ENCODE assay signal across 9 cellular contexts in the genomic region with DNA sequence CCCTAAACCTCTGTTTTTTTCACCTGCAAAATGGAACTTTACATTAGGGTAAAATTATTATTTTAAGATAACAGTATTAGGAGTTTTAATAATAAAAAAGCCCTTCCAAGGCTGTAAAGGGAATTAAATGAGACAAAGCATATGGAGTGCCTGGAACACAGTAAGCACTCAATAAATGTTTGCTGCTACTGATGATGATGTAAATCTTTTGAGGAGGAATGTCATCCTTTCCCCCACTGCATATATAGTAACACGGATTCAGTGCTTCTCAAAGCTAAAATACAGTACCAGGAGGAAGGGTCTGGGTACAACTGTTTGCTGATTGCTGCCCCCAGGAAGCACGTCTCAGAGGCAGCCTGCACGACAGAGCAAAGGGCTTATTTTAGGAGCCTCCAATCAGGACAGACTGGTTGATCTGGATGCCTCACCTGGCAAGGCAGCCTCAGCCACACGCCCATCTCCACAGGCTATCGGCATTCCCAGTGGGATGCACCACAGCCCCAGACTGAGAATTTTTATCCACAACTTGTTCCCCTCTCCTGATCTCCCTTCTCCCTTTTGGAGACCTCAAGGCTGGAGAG.
A peak's percentile ranks its signal among the peaks of the same experiment; 100 is the strongest.
DNase-seq lines count a peak whose midpoint lies in the region; ATAC-seq, FAIRE-seq and TF ChIP-seq lines count a peak whose summit lies in the region.
"Had no signal": no experiment of that assay in that cellular context is flagged by ENCODE, and none has a peak within 500 bp of the region (broad histone marks: within the 10 kb centered on the region; RNA-seq: fewer than 3 reads in every experiment).

No MANE protein-coding gene starts in this region.

- no peaks in the 10 kb centered on the region for H3K36me3 ChIP-seq in HCT116 (ENCODE audit: control insufficient read depth in 1 of 2, insufficient read depth in 2 of 2, low read length in 2 of 2)
- peaks cover 11% of the 10 kb centered on the region for H3K36me3 ChIP-seq in adipocyte (ENCODE audit: control insufficient read depth, insufficient read depth, low read length, severe bottlenecking)
- peaks cover 5 to 7% of the 10 kb centered on the region in 2 experiments for H3K36me3 ChIP-seq in keratinocyte (ENCODE audit: control insufficient read depth in 2 of 2, extremely low read depth in 1 of 2, insufficient read depth in 2 of 2, low read length in 2 of 2)
- H3K36me3 ChIP-seq in smooth muscle cell (ENCODE audit: low read depth), result no peaks in the 10 kb centered on the region

- H2AFZ ChIP-seq in HCT116 (ENCODE audit: low read depth, low read length, poor library complexity, severe bottlenecking), result no peak overlapping the region
- no peak overlapping the region for H2AFZ ChIP-seq in keratinocyte (ENCODE audit: control insufficient read depth, low read length)
- no peak overlapping the region for H2AFZ ChIP-seq in smooth muscle cell (ENCODE audit: low read depth)

- intact Hi-C loops in HCT116 (cut with micrococcal nuclease), result loop anchor here (1.0 to 2.0 kb wide), 2 partner anchors 49 to 63 kb away; no protein-coding TSS in a partner anchor

- CTCF ChIA-PET in HCT116 (lab: Charles Lee), result interaction anchor here (1.3 kb wide), 1 partner anchor 11 kb away, joined by 3 read pairs; no protein-coding TSS in a partner anchor

- ATAC-seq in HCT116 (peak; percentile 80), GM18520 (IDR thresholded peaks at IDR 0.05; ENCODE audit: unreplicated experiment) (no peak)

- no peaks in the 10 kb centered on the region for H3K9me3 ChIP-seq in HCT116 (ENCODE audit: control insufficient read depth in 1 of 2, insufficient read depth in 1 of 2, low read depth in 1 of 2, low read length in 2 of 2)
- no peaks in the 10 kb centered on the region for H3K9me3 ChIP-seq in adipocyte (ENCODE audit: control insufficient read depth, low read length)
- H3K9me3 ChIP-seq in keratinocyte (ENCODE audit: control insufficient read depth, low read depth, low read length), result no peaks in the 10 kb centered on the region
- no peaks in the 10 kb centered on the region for H3K9me3 ChIP-seq in smooth muscle cell (replicated peaks; ENCODE audit: low read depth)

- H3F3A ChIP-seq in smooth muscle cell (ENCODE audit: low read depth), result peaks cover 14% of the 10 kb centered on the region

- H3K4me2 ChIP-seq in HCT116 (ENCODE audit: low read length) (peak overlapping the region; percentile 76), keratinocyte (ENCODE audit: control insufficient read depth, extremely low read depth, insufficient read depth, low read depth, low read length) (peak overlapping the region; percentile 93), smooth muscle cell (peak overlapping the region; percentile 60)

- peak overlapping the region; percentile 84 for H3K27ac ChIP-seq in HCT116 (ENCODE audit: low read depth, low read length)
- H3K27ac ChIP-seq in keratinocyte (ENCODE audit: control insufficient read depth, insufficient read depth, low read length), result peak overlapping the region; percentile 96
- H3K27ac ChIP-seq in smooth muscle cell (ENCODE audit: low read depth), result peak overlapping the region; percentile 93

- no peak for TF ChIP-seq POLR2A in HCT116 (IDR thresholded peaks at IDR 0.05; ENCODE audit: borderline replicate concordance, extremely low read depth, insufficient read depth, insufficient read length)

- dilution Hi-C loops in keratinocyte (cut with MboI; ENCODE audit: extremely low pct_ligation_motif_present, low sequenced_read_pairs), result no loop called here

- H3K27me3 ChIP-seq in HCT116 (ENCODE audit: insufficient read depth, low read length), result no peaks in the 10 kb centered on the region
- no peaks in the 10 kb centered on the region for H3K27me3 ChIP-seq in adipocyte (replicated peaks; ENCODE audit: control insufficient read depth, insufficient read depth, low read length)
- no peaks in the 10 kb centered on the region for H3K27me3 ChIP-seq in keratinocyte (ENCODE audit: control insufficient read depth, extremely low read depth, insufficient read depth, low read length)
- no peaks in the 10 kb centered on the region for H3K27me3 ChIP-seq in smooth muscle cell (ENCODE audit: low read depth)

- peaks cover 3% of the 10 kb centered on the region for H3K9me1 ChIP-seq in keratinocyte (ENCODE audit: control insufficient read depth, extremely low read depth, insufficient read depth, low read length)

- H3K4me3 ChIP-seq in HCT116 (replicated peaks in 1 of 2; ENCODE audit: low read depth in 1 of 2, low read length in 2 of 2) (peak overlapping the region; percentile 22 to 46), adipocyte (ENCODE audit: low read length) (peak overlapping the region; percentile 67), keratinocyte (ENCODE audit: control insufficient read depth in 2 of 3, extremely low read depth in 1 of 3, insufficient read depth in 2 of 3, low read depth in 1 of 3, low read length in 3 of 3) (peak overlapping the region; percentile 2 to 58 (median 53)), smooth muscle cell (peak overlapping the region; percentile 17)

- H3K79me2 ChIP-seq in HCT116 (ENCODE audit: insufficient read depth, low read length) (peaks cover 16% of the 10 kb centered on the region; the same call in 1 of the 2 replicates), keratinocyte (ENCODE audit: control insufficient read depth, insufficient read depth, low read length) (peaks cover 64% of the 10 kb centered on the region), smooth muscle cell (ENCODE audit: low read depth) (no peaks in the 10 kb centered on the region)

- H4K20me1 ChIP-seq in HCT116 (ENCODE audit: insufficient read depth) (no peaks in the 10 kb centered on the region), keratinocyte (ENCODE audit: control insufficient read depth, extremely low read depth, insufficient read depth, low read length) (no peaks in the 10 kb centered on the region), smooth muscle cell (ENCODE audit: low read depth) (no peaks in the 10 kb centered on the region)

- RAD21 ChIA-PET in HCT116 (lab: Charles Lee; ENCODE audit: low non-redundant PET in 1 of 2, low total read pairs in 2 of 2, uncharacterized antibody in 2 of 2, unreplicated experiment in 2 of 2), result no interaction called here

- POLR2A ChIA-PET in HCT116 (lab: Charles Lee), result interaction anchor here (1.1 to 1.5 kb wide), 3 partner anchors 16 to 64 kb away, joined by 3 to 9 read pairs (median 3); a partner anchor contains a TSS

- no peak for TF ChIP-seq CTCF in HCT116 (IDR thresholded peaks at IDR 0.05 in 2 of 3, conservative IDR thresholded peaks at IDR 0.05 in 1 of 3; ENCODE audit: borderline replicate concordance in 1 of 3, insufficient read depth in 1 of 3, low read depth in 2 of 3, low read length in 2 of 3)
- no peak for TF ChIP-seq CTCF in keratinocyte (optimal IDR thresholded peaks at IDR 0.05 in 1 of 3, IDR thresholded peaks at IDR 0.05 in 1 of 3, conservative IDR thresholded peaks at IDR 0.05 in 1 of 3; ENCODE audit: extremely low read depth in 1 of 3, insufficient read depth in 2 of 3, low read length in 3 of 3)
- TF ChIP-seq CTCF in smooth muscle cell (IDR thresholded peaks at IDR 0.05; ENCODE audit: borderline replicate concordance, insufficient read depth, poor library complexity, severe bottlenecking), result no peak

- no peak for DNase-seq in HCT116 (ENCODE audit: low read depth, low spot score)
- no peak for DNase-seq in adipocyte (ENCODE audit: low read depth)
- no peak for DNase-seq in keratinocyte (ENCODE audit: low read depth, low spot score)
- DNase-seq in smooth muscle cell (lab: John Stamatoyannopoulos, UW; ENCODE audit: unreplicated experiment), result no peak
- no peak for DNase-seq in cerebellar nuclear complex (lab: John Stamatoyannopoulos, UW)
- DNase-seq in effector CD4-positive, alpha-beta T cell, result no peak
- DNase-seq in activated gamma-delta T cell treated with Interleukin-2 at 50 U/mL for 16 hours, result no peak
- DNase-seq: stimulated activated naive CD8-positive, alpha-beta T cell treated with anti-CD3 and anti-CD28 coated beads, Interleukin-15, Interleukin-2, amounts not matched to agents 100 U/mL and 50 U/mL, for 24 hours had no signal

- FAIRE-seq in keratinocyte (lab: Jason Lieb, UNC), result no peak

- no peaks in the 10 kb centered on the region for H3K9me2 ChIP-seq in HCT116 (ENCODE audit: insufficient read depth)

- H3K9ac ChIP-seq in HCT116 (ENCODE audit: low read length) (peak overlapping the region; percentile 61), adipocyte (ENCODE audit: low read length) (peak overlapping the region; percentile 77), keratinocyte (ENCODE audit: control insufficient read depth, extremely low read depth, insufficient read depth, low read length) (peak overlapping the region; percentile 79), smooth muscle cell (ENCODE audit: low read depth) (peak overlapping the region; percentile 54)

- H3K4me1 ChIP-seq in HCT116 (ENCODE audit: control insufficient read depth in 1 of 2, insufficient read depth in 2 of 2, low read length in 2 of 2), result peaks cover 61 to 73% of the 10 kb centered on the region in 2 experiments
- H3K4me1 ChIP-seq in adipocyte (ENCODE audit: control insufficient read depth, insufficient read depth, low read length), result peaks cover 80% of the 10 kb centered on the region
- H3K4me1 ChIP-seq in keratinocyte (ENCODE audit: control insufficient read depth, extremely low read depth, insufficient read depth, low read length), result peaks cover 67% of the 10 kb centered on the region
- H3K4me1 ChIP-seq in smooth muscle cell (ENCODE audit: low read depth), result peaks cover 45% of the 10 kb centered on the region

- no peak for TF ChIP-seq RAD21 in HCT116 (IDR thresholded peaks at IDR 0.05; ENCODE audit: low read depth)

- TSS peak; percentile 47 for BruUV-seq in HCT116 (replicated peaks; lab: Mats Ljungman, UMichigan)

- 14% methylated on average over 5 of the region's 5 CpGs for whole genome bisulfite sequencing in smooth muscle cell (ENCODE audit: low lambda C conversion rate)

TF ChIP-seq in HCT116, 20 proteins besides CTCF, POLR2A, EP300 and RAD21:
- TF ChIP-seq ELF1 (IDR thresholded peaks at IDR 0.05; ENCODE audit: borderline replicate concordance, low read depth), result no peak
- TF ChIP-seq SP1 (IDR thresholded peaks at IDR 0.05; ENCODE audit: low read depth), result peak; percentile 81
- no peak for TF ChIP-seq EZH2phosphoT487 (IDR thresholded peaks at IDR 0.05; ENCODE audit: borderline replicate concordance)

Comparison
In these comparisons a context has a peak if more than half of its experiments do, and no peak if none do; other contexts are left out.
1. H3K4me3 ChIP-seq: peak in every context shown above with its lines; median percentile 67 in adipocyte; 53 in keratinocyte; 34 in HCT116; 17 in smooth muscle cell.